In the genomic region with DNA sequence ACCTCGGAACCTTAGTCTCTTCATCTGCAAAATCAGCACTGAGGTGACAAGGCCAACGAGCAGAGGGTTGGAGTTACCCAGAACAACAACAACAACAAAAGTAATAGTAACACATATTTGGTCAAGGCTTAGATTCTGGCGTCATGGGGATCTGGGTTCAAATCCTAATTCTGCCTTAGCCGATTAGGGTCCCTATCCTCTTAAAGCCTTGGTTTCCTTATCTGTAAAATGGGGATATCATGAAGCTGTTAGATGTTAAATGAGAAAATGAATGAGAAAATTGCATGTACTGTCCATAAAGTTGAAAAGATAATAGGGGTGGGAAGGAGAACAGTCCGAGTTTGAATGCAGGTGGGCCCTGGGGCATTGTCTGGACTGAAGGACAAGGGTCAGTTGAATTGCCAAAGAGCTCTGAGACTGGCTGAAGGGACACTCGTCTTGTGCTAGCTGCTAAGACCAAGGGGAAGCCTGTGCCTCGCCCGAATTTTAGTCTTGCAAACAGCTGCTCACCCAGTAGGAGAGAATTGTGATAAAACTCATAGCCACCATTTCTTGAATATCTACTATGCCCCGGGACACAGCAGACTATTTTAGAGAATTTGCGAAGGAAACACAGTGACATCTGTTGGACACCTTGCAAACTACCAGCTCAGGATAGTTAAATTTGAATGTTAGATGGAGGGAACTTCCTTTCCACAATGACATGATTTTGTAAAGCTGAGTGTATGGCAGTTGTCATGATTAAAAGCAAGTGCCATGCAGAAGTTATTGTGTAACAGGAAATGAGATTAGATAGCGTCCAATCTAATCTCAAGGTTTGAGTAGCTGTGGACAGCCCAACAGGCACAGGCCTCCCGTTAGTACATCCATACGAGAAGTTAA, we compare ENCODE assay signal across 8 cellular contexts. TPM values are rescaled to one million over a fixed set of nuclear protein-coding genes. Genes with fewer than 3 reads are reported as not detected.
A peak's percentile ranks its signal among the peaks of the same experiment; 100 is the strongest.
DNase-seq lines count a peak whose midpoint lies in the region; ATAC-seq and TF ChIP-seq lines count a peak whose summit lies in the region.

No MANE protein-coding gene starts in this region.

- H3K36me3 ChIP-seq in ACC112 (ENCODE audit: insufficient read depth, low read length) (no peaks in the 10 kb centered on the region), transverse colon (peaks cover 0 to 10% (median 1%) of the 10 kb centered on the region in 4 donors)

- in situ Hi-C loops in transverse colon (cut with MboI; ENCODE audit: low pct_ligation_motif_present in 1 of 4, low pct_unique_long_range_greater_than_20kb in 1 of 4, low sequenced_read_pairs in 3 of 4): loop anchor here in 3 of 4 donors (25.0 kb wide), 1 partner anchor 334 kb away; the partner anchor contains the start of gene CABP1 (in 3 of the 3)

- H3K79me2 ChIP-seq in ACC112 (ENCODE audit: control insufficient read depth, insufficient read depth, low read length, unreplicated experiment): no peaks in the 10 kb centered on the region

- H3K4me3 ChIP-seq in ACC112 (ENCODE audit: low read depth, low read length) (no peak overlapping the region), GM12864 (ENCODE audit: low read depth, low read length) (no peak overlapping the region), transverse colon (no peak overlapping the region)

- DNase-seq in GM12864 (ENCODE audit: low read depth): peak; percentile 42
- DNase-seq in NCI-H1105 (lab: John Stamatoyannopoulos, UW): peak; percentile 25
- peak; percentile 50 for DNase-seq in SKM-1 treated with dmso at 0.1 percent for 144 hours (lab: John Stamatoyannopoulos, UW; ENCODE audit: unreplicated experiment)
- DNase-seq in cerebellar cortex (ENCODE audit: low spot score): peak; percentile 81
- no peak for DNase-seq in left lobe of liver (ENCODE audit: low spot score)
- DNase-seq in transverse colon: no peak

- H2AFZ ChIP-seq in ACC112 (ENCODE audit: low read length, unreplicated experiment): peak overlapping the region; percentile 17

- intact Hi-C loops in transverse colon (cut with DNase I; ENCODE audit: low total_unique reads): loop anchor here (5.0 kb wide), 1 partner anchor 324 kb away; no protein-coding TSS in a partner anchor

- peak; percentile 75 for TF ChIP-seq CTCF in GM12864 (IDR thresholded peaks at IDR 0.05; ENCODE audit: low read depth, low read length, missing control alignments)
- TF ChIP-seq CTCF in transverse colon (IDR thresholded peaks at IDR 0.05): peak; percentile 63 to 74 (median 68)

- H3K27ac ChIP-seq in ACC112 (ENCODE audit: low read depth, low read length) (no peak overlapping the region), transverse colon (no peak overlapping the region)

- ATAC-seq in left lobe of liver: peak; percentile 59
- no peak for ATAC-seq in HG03565 (IDR thresholded peaks at IDR 0.05; ENCODE audit: unreplicated experiment)

- no peaks in the 10 kb centered on the region for H3K9me3 ChIP-seq in transverse colon

- no peak for TF ChIP-seq EP300 in transverse colon (IDR thresholded peaks at IDR 0.05; ENCODE audit: low read depth)

- no peaks in the 10 kb centered on the region for H3K4me1 ChIP-seq in ACC112 (ENCODE audit: control insufficient read depth, insufficient read depth, low read length, unreplicated experiment)
- peaks cover 0 to 10% (median 0%) of the 10 kb centered on the region in 4 donors for H3K4me1 ChIP-seq in transverse colon

- TF ChIP-seq POLR2A in transverse colon (IDR thresholded peaks at IDR 0.05): no peak

- H3K27me3 ChIP-seq in ACC112 (ENCODE audit: insufficient read depth, low read length) (no peaks in the 10 kb centered on the region), transverse colon (no peaks in the 10 kb centered on the region)

- 12 to 33% methylated on average over 10 to 13 of the region's 13 CpGs for WGBS in transverse colon (ENCODE audit: low coverage in 1 of 2), 2 donors

RNA-seq across cellular contexts. Expression of gene HNF1A, which starts 6.8 kb away (rescaled TPM):
- 23.8 TPM for total RNA-seq in left lobe of liver
- 10 to 100 TPM; 16.5 to 71.4 (median 23.6) TPM for total RNA-seq in transverse colon

RNA-seq across cellular contexts. Expression of gene C12orf43, which starts 44.7 kb away (rescaled TPM):
- total RNA-seq in left lobe of liver (8.0 TPM), transverse colon (10 to 100 TPM in 2 of 4 donors, 1 to 10 TPM in 2; 7.0 to 32.2 (median 18.0) TPM)

Comparison
In these comparisons a context has a peak if more than half of its experiments do, and no peak if none do; other contexts are left out.
1. DNase-seq: peak in GM12864 (single experiment), NCI-H1105 (single experiment), SKM-1 treated with dmso at 0.1 percent for 144 hours (single experiment) and cerebellar cortex (single experiment); none in left lobe of liver (single experiment) and transverse colon (single experiment).